Comparison of ENCODE assay signal across 2 cellular contexts in the genomic region with DNA sequence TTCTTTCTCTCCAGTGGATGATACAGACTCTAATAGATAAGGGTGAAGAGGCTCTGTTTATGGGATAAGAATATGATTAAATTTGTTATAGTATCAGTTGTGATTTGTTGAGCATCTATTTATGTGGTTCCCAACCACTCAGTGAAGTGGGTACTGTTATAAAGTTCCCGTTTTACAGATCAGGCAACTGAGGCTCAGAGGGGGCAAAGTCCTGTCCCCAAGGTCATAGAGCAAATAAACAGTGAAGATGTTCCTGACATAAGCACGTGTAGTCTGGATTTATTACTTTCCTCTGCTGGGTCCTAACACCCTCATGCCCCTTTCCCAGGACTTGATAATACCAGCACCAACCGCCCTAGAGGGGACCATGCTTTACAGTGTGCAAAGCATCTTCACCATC.
TF ChIP-seq lines count a peak whose summit lies in the region.

No MANE protein-coding gene starts in this region.

TF ChIP-seq in IMR-90, 13 proteins besides CTCF, POLR2A, EP300 and RAD21:
- TF ChIP-seq RFX5 (IDR thresholded peaks at IDR 0.05; ENCODE audit: low read depth, low read length) = no peak

TF ChIP-seq in H1, 55 proteins besides CTCF, POLR2A, EP300 and RAD21:
- TF ChIP-seq BRCA1 (IDR thresholded peaks at IDR 0.05; ENCODE audit: low read depth, low read length) = no peak
